ENCODE assay signal across 1 cellular context in genomic region chr4:40645576-40645975, GRCh38.
TF ChIP-seq lines count a peak whose summit lies in the region.

No MANE protein-coding gene starts in this region.

TF ChIP-seq in GM23338, 12 proteins besides CTCF, POLR2A, EP300 and RAD21 (continued from another document):
- TF ChIP-seq ZNF462 (CRISPR knock-in tag; IDR thresholded peaks at IDR 0.05) (no peak), EZH2phosphoT487 (IDR thresholded peaks at IDR 0.05; ENCODE audit: unreplicated experiment) (no peak), JUNB (IDR thresholded peaks at IDR 0.05; ENCODE audit: unreplicated experiment) (no peak), EZH2 (IDR thresholded peaks at IDR 0.05; ENCODE audit: low read depth, unreplicated experiment) (no peak)
